Comparison of ENCODE assay signal across 1 cellular context in the genomic region with DNA sequence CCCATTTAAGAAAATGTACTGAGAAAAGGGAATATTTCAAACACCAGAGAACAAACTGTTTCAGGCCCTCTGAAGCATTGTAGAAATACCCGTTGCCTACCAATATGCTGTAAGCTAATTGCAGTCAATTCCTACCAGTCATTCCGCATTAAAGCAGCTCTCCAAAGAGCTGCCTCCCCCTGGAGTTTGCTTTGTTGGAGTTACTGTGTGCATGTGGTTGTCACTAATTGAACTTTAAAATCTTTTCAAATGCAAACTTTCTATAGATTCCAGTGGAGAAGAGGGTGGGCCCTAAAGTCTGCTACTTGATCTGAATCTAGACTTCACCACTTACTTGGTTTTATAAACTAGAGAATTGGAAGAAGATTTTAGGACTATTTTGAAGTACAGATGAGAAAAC.
TF ChIP-seq lines count a peak whose summit lies in the region.

No MANE protein-coding gene starts in this region.

TF ChIP-seq in GM23338, 12 proteins besides CTCF, POLR2A, EP300 and RAD21:
- TF ChIP-seq, protein P1, sequence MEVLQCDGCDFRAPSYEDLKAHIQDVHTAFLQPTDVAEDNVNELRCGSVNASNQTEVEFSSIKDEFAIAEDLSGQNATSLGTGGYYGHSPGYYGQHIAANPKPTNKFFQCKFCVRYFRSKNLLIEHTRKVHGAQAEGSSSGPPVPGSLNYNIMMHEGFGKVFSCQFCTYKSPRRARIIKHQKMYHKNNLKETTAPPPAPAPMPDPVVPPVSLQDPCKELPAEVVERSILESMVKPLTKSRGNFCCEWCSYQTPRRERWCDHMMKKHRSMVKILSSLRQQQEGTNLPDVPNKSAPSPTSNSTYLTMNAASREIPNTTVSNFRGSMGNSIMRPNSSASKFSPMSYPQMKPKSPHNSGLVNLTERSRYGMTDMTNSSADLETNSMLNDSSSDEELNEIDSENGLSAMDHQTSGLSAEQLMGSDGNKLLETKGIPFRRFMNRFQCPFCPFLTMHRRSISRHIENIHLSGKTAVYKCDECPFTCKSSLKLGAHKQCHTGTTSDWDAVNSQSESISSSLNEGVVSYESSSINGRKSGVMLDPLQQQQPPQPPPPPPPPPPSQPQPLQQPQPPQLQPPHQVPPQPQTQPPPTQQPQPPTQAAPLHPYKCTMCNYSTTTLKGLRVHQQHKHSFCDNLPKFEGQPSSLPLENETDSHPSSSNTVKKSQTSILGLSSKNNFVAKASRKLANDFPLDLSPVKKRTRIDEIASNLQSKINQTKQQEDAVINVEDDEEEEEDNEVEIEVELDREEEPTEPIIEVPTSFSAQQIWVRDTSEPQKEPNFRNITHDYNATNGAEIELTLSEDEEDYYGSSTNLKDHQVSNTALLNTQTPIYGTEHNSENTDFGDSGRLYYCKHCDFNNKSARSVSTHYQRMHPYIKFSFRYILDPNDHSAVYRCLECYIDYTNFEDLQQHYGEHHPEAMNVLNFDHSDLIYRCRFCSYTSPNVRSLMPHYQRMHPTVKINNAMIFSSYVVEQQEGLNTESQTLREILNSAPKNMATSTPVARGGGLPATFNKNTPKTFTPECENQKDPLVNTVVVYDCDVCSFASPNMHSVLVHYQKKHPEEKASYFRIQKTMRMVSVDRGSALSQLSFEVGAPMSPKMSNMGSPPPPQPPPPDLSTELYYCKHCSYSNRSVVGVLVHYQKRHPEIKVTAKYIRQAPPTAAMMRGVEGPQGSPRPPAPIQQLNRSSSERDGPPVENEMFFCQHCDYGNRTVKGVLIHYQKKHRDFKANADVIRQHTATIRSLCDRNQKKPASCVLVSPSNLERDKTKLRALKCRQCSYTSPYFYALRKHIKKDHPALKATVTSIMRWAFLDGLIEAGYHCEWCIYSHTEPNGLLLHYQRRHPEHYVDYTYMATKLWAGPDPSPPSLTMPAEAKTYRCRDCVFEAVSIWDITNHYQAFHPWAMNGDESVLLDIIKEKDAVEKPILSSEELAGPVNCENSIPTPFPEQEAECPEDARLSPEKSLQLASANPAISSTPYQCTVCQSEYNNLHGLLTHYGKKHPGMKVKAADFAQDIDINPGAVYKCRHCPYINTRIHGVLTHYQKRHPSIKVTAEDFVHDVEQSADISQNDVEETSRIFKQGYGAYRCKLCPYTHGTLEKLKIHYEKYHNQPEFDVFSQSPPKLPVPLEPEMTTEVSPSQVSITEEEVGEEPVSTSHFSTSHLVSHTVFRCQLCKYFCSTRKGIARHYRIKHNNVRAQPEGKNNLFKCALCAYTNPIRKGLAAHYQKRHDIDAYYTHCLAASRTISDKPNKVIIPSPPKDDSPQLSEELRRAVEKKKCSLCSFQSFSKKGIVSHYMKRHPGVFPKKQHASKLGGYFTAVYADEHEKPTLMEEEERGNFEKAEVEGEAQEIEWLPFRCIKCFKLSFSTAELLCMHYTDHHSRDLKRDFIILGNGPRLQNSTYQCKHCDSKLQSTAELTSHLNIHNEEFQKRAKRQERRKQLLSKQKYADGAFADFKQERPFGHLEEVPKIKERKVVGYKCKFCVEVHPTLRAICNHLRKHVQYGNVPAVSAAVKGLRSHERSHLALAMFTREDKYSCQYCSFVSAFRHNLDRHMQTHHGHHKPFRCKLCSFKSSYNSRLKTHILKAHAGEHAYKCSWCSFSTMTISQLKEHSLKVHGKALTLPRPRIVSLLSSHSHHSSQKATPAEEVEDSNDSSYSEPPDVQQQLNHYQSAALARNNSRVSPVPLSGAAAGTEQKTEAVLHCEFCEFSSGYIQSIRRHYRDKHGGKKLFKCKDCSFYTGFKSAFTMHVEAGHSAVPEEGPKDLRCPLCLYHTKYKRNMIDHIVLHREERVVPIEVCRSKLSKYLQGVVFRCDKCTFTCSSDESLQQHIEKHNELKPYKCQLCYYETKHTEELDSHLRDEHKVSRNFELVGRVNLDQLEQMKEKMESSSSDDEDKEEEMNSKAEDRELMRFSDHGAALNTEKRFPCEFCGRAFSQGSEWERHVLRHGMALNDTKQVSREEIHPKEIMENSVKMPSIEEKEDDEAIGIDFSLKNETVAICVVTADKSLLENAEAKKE (CRISPR knock-in tag; IDR thresholded peaks at IDR 0.05): peak; percentile 54; the same call in 1 of the 2 replicates
- no peak for TF ChIP-seq ZNF114 (CRISPR knock-in tag; IDR thresholded peaks at IDR 0.05)
- TF ChIP-seq STAT1 (IDR thresholded peaks at IDR 0.05; ENCODE audit: unreplicated experiment): no peak
- TF ChIP-seq NANOG (IDR thresholded peaks at IDR 0.05; ENCODE audit: borderline replicate concordance): peak; percentile 62
